Comparison of ENCODE assay signal across 7 cellular contexts in genomic region chr6:108597601-108598315, GRCh38. TPM values are rescaled to one million over a fixed set of nuclear protein-coding genes. Genes with fewer than 3 reads are reported as not detected.
DNase-seq lines count a peak whose midpoint lies in the region; ATAC-seq and TF ChIP-seq lines count a peak whose summit lies in the region.

No MANE protein-coding gene starts in this region.

- H3K4me3 ChIP-seq in GM23338, result no peak overlapping the region
- H3K4me3 ChIP-seq in RWPE2 (ENCODE audit: severe bottlenecking), result no peak overlapping the region
- no peak overlapping the region for H3K4me3 ChIP-seq in hepatocyte
- H3K4me3 ChIP-seq in subcutaneous abdominal adipose tissue (ENCODE audit: low read depth in 1 of 5, low read length in 5 of 5), result no peak overlapping the region

- H3K36me3 ChIP-seq in GM23338 (ENCODE audit: insufficient read depth) (no peaks in the 10 kb centered on the region), RWPE2 (ENCODE audit: low read depth) (peaks cover 11% of the 10 kb centered on the region; the same call in 1 of the 2 replicates), hepatocyte (replicated peaks; ENCODE audit: insufficient read depth, low read depth) (no peaks in the 10 kb centered on the region), subcutaneous abdominal adipose tissue (ENCODE audit: control insufficient read depth in 5 of 5, insufficient read depth in 5 of 5, low read length in 5 of 5) (no peaks in the 10 kb centered on the region)

- H2AFZ ChIP-seq in GM23338 (no peak overlapping the region), hepatocyte (no peak overlapping the region)

- H3K4me1 ChIP-seq in GM23338 (ENCODE audit: insufficient read depth) (peaks cover 10% of the 10 kb centered on the region), RWPE2 (ENCODE audit: insufficient read depth, poor library complexity, severe bottlenecking) (peaks cover 54% of the 10 kb centered on the region), hepatocyte (ENCODE audit: insufficient read depth) (peaks cover 56% of the 10 kb centered on the region), subcutaneous abdominal adipose tissue (ENCODE audit: control insufficient read depth in 5 of 5, insufficient read depth in 5 of 5, low read length in 5 of 5) (peaks cover 2 to 51% (median 41%) of the 10 kb centered on the region in 5 donors)

- no peaks in the 10 kb centered on the region for H3K27me3 ChIP-seq in GM23338 (ENCODE audit: insufficient read depth)
- no peaks in the 10 kb centered on the region for H3K27me3 ChIP-seq in RWPE2 (ENCODE audit: insufficient read depth, poor library complexity, severe bottlenecking)
- H3K27me3 ChIP-seq in hepatocyte, result no peaks in the 10 kb centered on the region
- no peaks in the 10 kb centered on the region for H3K27me3 ChIP-seq in subcutaneous abdominal adipose tissue (ENCODE audit: control insufficient read depth in 5 of 5, insufficient read depth in 4 of 5, low read length in 5 of 5)

- no peaks in the 10 kb centered on the region for H3K9me3 ChIP-seq in RWPE2 (ENCODE audit: severe bottlenecking)
- H3K9me3 ChIP-seq in hepatocyte (ENCODE audit: low read depth), result no peaks in the 10 kb centered on the region
- H3K9me3 ChIP-seq in subcutaneous abdominal adipose tissue (ENCODE audit: control insufficient read depth in 5 of 5, low read length in 5 of 5), result no peaks in the 10 kb centered on the region

- H3K27me3 Mint-ChIP-seq in GM23338 (ENCODE audit: insufficient read depth, low read depth, poor library complexity), result peaks cover 4% of the 10 kb centered on the region

- 69% methylated on average over 5 of the region's 5 CpGs for WGBS in hepatocyte (ENCODE audit: low lambda C conversion rate, missing lambda C conversion rate)

- ATAC-seq in GM23338, result no peak
- peak; percentile 11; the same call in 1 of the 3 replicates for ATAC-seq in RWPE2 (ENCODE audit: low read depth)
- ATAC-seq in HG02981 (IDR thresholded peaks at IDR 0.05; ENCODE audit: unreplicated experiment), result no peak
- no peak for ATAC-seq in GM18907 (IDR thresholded peaks at IDR 0.05; ENCODE audit: unreplicated experiment)

- no peaks in the 10 kb centered on the region for H3K36me3 Mint-ChIP-seq in GM23338 (ENCODE audit: low read depth)

- H3F3A ChIP-seq in GM23338 (replicated peaks; ENCODE audit: low read depth), result no peaks in the 10 kb centered on the region

- DNase-seq in GM23338 (ENCODE audit: low spot score) (no peak), RWPE2 (ENCODE audit: low spot score) (no peak), hepatocyte (ENCODE audit: low spot score) (no peak), cerebellum (ENCODE audit: low spot score) (no peak)

- H3K27ac Mint-ChIP-seq in GM23338, result peak overlapping the region; percentile 49

- no peak overlapping the region for H3K4me3 Mint-ChIP-seq in GM23338

- H3K9me2 ChIP-seq in GM23338 (ENCODE audit: insufficient read depth) (no peaks in the 10 kb centered on the region), hepatocyte (replicated peaks; ENCODE audit: insufficient read depth) (no peaks in the 10 kb centered on the region)

- H3K9me3 Mint-ChIP-seq in GM23338, result no peaks in the 10 kb centered on the region

- H3K4me1 Mint-ChIP-seq in GM23338, result peaks cover 37% of the 10 kb centered on the region

- H4K20me1 ChIP-seq in GM23338 (replicated peaks; ENCODE audit: insufficient read depth) (0 out of 2 replicates have a peak, but pooled peaks cover 5% of the 10 kb centered on the region), hepatocyte (ENCODE audit: insufficient read depth, poor library complexity, severe bottlenecking) (peaks cover 43% of the 10 kb centered on the region)

- H3K27ac ChIP-seq in GM23338 (ENCODE audit: low read depth) (no peak overlapping the region), RWPE2 (ENCODE audit: poor library complexity, severe bottlenecking) (no peak overlapping the region), hepatocyte (peak overlapping the region; percentile 83), subcutaneous abdominal adipose tissue (ENCODE audit: low read depth, low read length) (peak overlapping the region; percentile 67)

- H3K4me2 ChIP-seq in GM23338 (no peak overlapping the region), hepatocyte (peak overlapping the region; percentile 10)

- no peak for TF ChIP-seq CTCF in GM23338 (conservative IDR thresholded peaks at IDR 0.05; ENCODE audit: low read depth in 2 of 2)
- TF ChIP-seq CTCF in RWPE2 (IDR thresholded peaks at IDR 0.05; ENCODE audit: poor library complexity, severe bottlenecking), result no peak
- no peak for TF ChIP-seq CTCF in hepatocyte (IDR thresholded peaks at IDR 0.05; ENCODE audit: poor library complexity)

- H3K9ac ChIP-seq in subcutaneous abdominal adipose tissue (ENCODE audit: low read length in 5 of 5), result no peak overlapping the region

- H3K79me2 ChIP-seq in GM23338 (replicated peaks; ENCODE audit: insufficient read depth) (peaks cover 86% of the 10 kb centered on the region), hepatocyte (peaks cover 98% of the 10 kb centered on the region)

TF ChIP-seq in GM23338, 12 proteins besides CTCF, POLR2A, EP300 and RAD21 (continues in another document):
- no peak for TF ChIP-seq NANOG (IDR thresholded peaks at IDR 0.05; ENCODE audit: borderline replicate concordance)
- TF ChIP-seq EZH2 (IDR thresholded peaks at IDR 0.05; ENCODE audit: low read depth, unreplicated experiment), result no peak
- no peak for TF ChIP-seq ZNF462 (CRISPR knock-in tag; IDR thresholded peaks at IDR 0.05)
- TF ChIP-seq CREB1 (CRISPR knock-in tag; IDR thresholded peaks at IDR 0.05; ENCODE audit: low read depth), result no peak
- TF ChIP-seq ZNF114 (CRISPR knock-in tag; IDR thresholded peaks at IDR 0.05), result no peak
- TF ChIP-seq, protein P1, sequence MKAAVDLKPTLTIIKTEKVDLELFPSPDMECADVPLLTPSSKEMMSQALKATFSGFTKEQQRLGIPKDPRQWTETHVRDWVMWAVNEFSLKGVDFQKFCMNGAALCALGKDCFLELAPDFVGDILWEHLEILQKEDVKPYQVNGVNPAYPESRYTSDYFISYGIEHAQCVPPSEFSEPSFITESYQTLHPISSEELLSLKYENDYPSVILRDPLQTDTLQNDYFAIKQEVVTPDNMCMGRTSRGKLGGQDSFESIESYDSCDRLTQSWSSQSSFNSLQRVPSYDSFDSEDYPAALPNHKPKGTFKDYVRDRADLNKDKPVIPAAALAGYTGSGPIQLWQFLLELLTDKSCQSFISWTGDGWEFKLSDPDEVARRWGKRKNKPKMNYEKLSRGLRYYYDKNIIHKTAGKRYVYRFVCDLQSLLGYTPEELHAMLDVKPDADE (IDR thresholded peaks at IDR 0.05), result no peak

RNA-seq across cellular contexts. Expression of gene FOXO3, which starts 37.0 kb away (rescaled TPM):
- 20.2 and 20.4 TPM in 2 replicates for total RNA-seq in GM23338 (2014; rRNA removed; shearing (Covaris generic))
- 9.1 and 9.8 TPM in 2 replicates for polyA plus RNA-seq in GM23338 (2016; fragmentation: Nextera tagmentation; extraction: Ambion mirVana)
- 51.0 and 54.9 TPM in 2 replicates for total RNA-seq in hepatocyte
- 44.6 and 50.1 TPM in 2 replicates for polyA plus RNA-seq in hepatocyte
- 51.9 TPM for total RNA-seq in cerebellum

Comparison
In these comparisons a context has a peak if more than half of its experiments do, and no peak if none do; other contexts are left out.
1. H3K27ac ChIP-seq: peak in hepatocyte (single experiment) and subcutaneous abdominal adipose tissue (single experiment); none in GM23338 (single experiment) and RWPE2 (single experiment).